Comparison of ENCODE assay signal across 21 cellular contexts in genomic region chr7:44771358-44771757, GRCh38. TPM values are rescaled to one million over a fixed set of nuclear protein-coding genes. Genes with fewer than 3 reads are reported as not detected.
DNase-seq lines count a peak whose midpoint lies in the region; ATAC-seq, FAIRE-seq and TF ChIP-seq lines count a peak whose summit lies in the region.
"Had no signal": no experiment of that assay in that cellular context is flagged by ENCODE, and none has a peak within 500 bp of the region (broad histone marks: within the 10 kb centered on the region; RNA-seq: fewer than 3 reads in every experiment).

No MANE protein-coding gene starts in this region.

- no peak overlapping the region for H2BK12ac ChIP-seq in H1 (ENCODE audit: low read depth, low read length)

- POLR2A ChIA-PET in CD4-positive, alpha-beta memory T cell (lab: Charles Lee; ENCODE audit: partially characterized antibody), result interaction anchor here (1.0 to 4.5 kb wide), 5 partner anchors 20 to 76 kb away, joined by 3 to 16 read pairs (median 5); partner anchors contain the start of gene H2AZ2
- POLR2A ChIA-PET in H1 (lab: Charles Lee; ENCODE audit: partially characterized antibody), result interaction anchor here (1.0 to 7.7 kb wide), 8 partner anchors 11 to 197 kb away, joined by 3 to 30 read pairs (median 8); partner anchors contain the start of genes DDX56, H2AZ2, PPIA and ZMIZ2

- whole genome bisulfite sequencing in H1 (ENCODE audit: extremely low coverage in 1 of 2, insufficient coverage in 1 of 2, insufficient read length in 1 of 2, insufficient replicate concordance in 2 of 2, low coverage in 1 of 2, low lambda C conversion rate in 2 of 2, missing lambda C conversion rate in 1 of 2), 2 experiments, result 48% methylated on average over 3 of the region's 3 CpGs; no CpG with 5 or more reads in 1 of the 2 experiments

- H3K4me3 Mint-ChIP-seq in CD4-positive, alpha-beta memory T cell, result peak overlapping the region in 1 of 8 donors; percentile 7
- H3K4me3 Mint-ChIP-seq in neural progenitor cell, result peak overlapping the region; percentile 43

- TF ChIP-seq CTCF in DND-41 (IDR thresholded peaks at IDR 0.05; ENCODE audit: borderline replicate concordance, extremely low read depth, low read length, poor library complexity, severe bottlenecking) (no peak), H1 (IDR thresholded peaks at IDR 0.05; ENCODE audit: control extremely low read depth in 1 of 3, insufficient read depth in 1 of 3, low read depth in 1 of 3, low read length in 3 of 3) (no peak), neural progenitor cell (IDR thresholded peaks at IDR 0.05) (no peak)

- TF ChIP-seq RAD21 in H1 (IDR thresholded peaks at IDR 0.05 in 1 of 2, conservative IDR thresholded peaks at IDR 0.05 in 1 of 2; ENCODE audit: low read depth in 2 of 2, low read length in 2 of 2), result no peak

- H3K36me3 ChIP-seq in CD4-positive, alpha-beta memory T cell (ENCODE audit: insufficient read depth, low read length), result peaks cover 11% of the 10 kb centered on the region
- peaks cover 18% of the 10 kb centered on the region for H3K36me3 ChIP-seq in DND-41 (ENCODE audit: insufficient read depth, low read length)
- H3K36me3 ChIP-seq in H1 (ENCODE audit: control insufficient read depth in 2 of 4, insufficient read depth in 4 of 4, low read length in 3 of 4), result peaks cover 6 to 16% (median 12%) of the 10 kb centered on the region in 4 experiments; a peak in 6 of 8 replicates
- H3K36me3 ChIP-seq in neural progenitor cell, result no peaks in the 10 kb centered on the region
- H3K36me3 ChIP-seq: MG63 had no signal

- no peak overlapping the region for H3K18ac ChIP-seq in H1 (ENCODE audit: extremely low read depth, low read length)

- H4K8ac ChIP-seq in H1 (ENCODE audit: extremely low read depth, insufficient read depth, low read length), result no peak overlapping the region

- H2AK5ac ChIP-seq in H1 (ENCODE audit: low read depth, low read length), result no peak overlapping the region

- H3K9me3 Mint-ChIP-seq in CD4-positive, alpha-beta memory T cell, result no peaks in the 10 kb centered on the region
- no peaks in the 10 kb centered on the region for H3K9me3 Mint-ChIP-seq in neural progenitor cell

- no peaks in the 10 kb centered on the region for H3K27me3 ChIP-seq in CD4-positive, alpha-beta memory T cell (ENCODE audit: insufficient read depth, low read length)
- H3K27me3 ChIP-seq in DND-41 (ENCODE audit: insufficient read depth, low read length, poor library complexity) (no peaks in the 10 kb centered on the region), H1 (replicated peaks in 1 of 4; ENCODE audit: control insufficient read depth in 3 of 4, extremely low read depth in 1 of 4, insufficient read depth in 3 of 4, low read length in 3 of 4) (no peaks in the 10 kb centered on the region), neural progenitor cell (no peaks in the 10 kb centered on the region)
- H3K27me3 ChIP-seq: adrenal gland, BE2C, cardiac muscle cell, MG63, SJSA1 had no signal

- H3K79me1 ChIP-seq in H1 (ENCODE audit: low read depth, low read length), result no peaks in the 10 kb centered on the region; the same call in 1 of the 2 replicates

- DNase-seq in CD4-positive, alpha-beta memory T cell, result no peak
- DNase-seq in DND-41, result no peak
- no peak for DNase-seq in H1 (ENCODE audit: low read depth in 1 of 2, low spot score in 2 of 2)
- no peak for DNase-seq in neural progenitor cell (ENCODE audit: low spot score)
- no peak for DNase-seq in activated CD4-positive, CD25-positive, alpha-beta regulatory T cell (lab: John Stamatoyannopoulos, UW)
- DNase-seq: activated CD4-positive, CD25-positive, alpha-beta regulatory T cell treated with anti-CD3 and anti-CD28 coated beads, Interleukin-2, amount 50 U/mL, for 72 hours; adrenal gland; BE2C; MG63; NCI-H1436 treated with DMSO at 0.1 percent for 48 hours; retina; T1000; tibial artery had no signal

- CTCF ChIA-PET in CD4-positive, alpha-beta memory T cell (lab: Charles Lee; ENCODE audit: partially characterized antibody), result interaction anchor here (1.0 to 1.1 kb wide), 2 partner anchors 9 to 27 kb away, joined by 3 to 5 read pairs; no protein-coding TSS in a partner anchor
- CTCF ChIA-PET in H1 (lab: Charles Lee; ENCODE audit: partially characterized antibody), result interaction anchor here (0.8 to 1.6 kb wide), 5 partner anchors 75 to 421 kb away, joined by 3 read pairs; no protein-coding TSS in a partner anchor

- no peak overlapping the region for H3K4ac ChIP-seq in H1 (replicated peaks; ENCODE audit: insufficient read length, low read depth, low read length)

- H3K27ac Mint-ChIP-seq in CD4-positive, alpha-beta memory T cell, result peak overlapping the region in 6 of 7 donors; percentile 5 to 81 (median 75)
- H3K27ac Mint-ChIP-seq in neural progenitor cell, result peak overlapping the region; percentile 62

- H3K27ac ChIP-seq in CD4-positive, alpha-beta memory T cell (ENCODE audit: low read depth, low read length), result no peak overlapping the region
- H3K27ac ChIP-seq in DND-41 (ENCODE audit: low read length) (no peak overlapping the region), H1 (ENCODE audit: low read depth, low read length) (no peak overlapping the region), neural progenitor cell (no peak overlapping the region)
- H3K27ac ChIP-seq: adrenal gland, HL-60, PC-9, SJSA1 had no signal

- peaks cover 41% of the 10 kb centered on the region for H3K4me1 ChIP-seq in CD4-positive, alpha-beta memory T cell (ENCODE audit: insufficient read depth, low read length)
- no peaks in the 10 kb centered on the region for H3K4me1 ChIP-seq in DND-41 (ENCODE audit: insufficient read depth, low read length)
- H3K4me1 ChIP-seq in H1 (replicated peaks in 1 of 4; ENCODE audit: control insufficient read depth in 3 of 4, insufficient read depth in 4 of 4, low read length in 3 of 4), result peaks cover 0 to 4% (median 0%) of the 10 kb centered on the region in 4 experiments; a peak in 1 of 7 replicates
- H3K4me1 ChIP-seq in neural progenitor cell, result peaks cover 21% of the 10 kb centered on the region

- H3K9ac ChIP-seq in DND-41 (ENCODE audit: low read depth, low read length) (no peak overlapping the region), H1 (replicated peaks in 1 of 4; ENCODE audit: extremely low read depth in 1 of 4, low read depth in 3 of 4, low read length in 3 of 4) (no peak overlapping the region), neural progenitor cell (no peak overlapping the region)

- H4K20me1 ChIP-seq in DND-41 (ENCODE audit: insufficient read depth, low read length), result peaks cover 2% of the 10 kb centered on the region; the same call in 1 of the 2 replicates
- H4K20me1 ChIP-seq in H1 (replicated peaks in 1 of 2; ENCODE audit: control insufficient read depth in 1 of 2, insufficient read depth in 2 of 2, low read length in 2 of 2), result peaks cover 0 to 5% of the 10 kb centered on the region in 2 experiments
- H4K20me1 ChIP-seq in neural progenitor cell (ENCODE audit: low read depth), result peaks cover 3% of the 10 kb centered on the region

- TF ChIP-seq EP300 in H1 (IDR thresholded peaks at IDR 0.05; ENCODE audit: borderline replicate concordance in 1 of 2, low read depth in 2 of 2, low read length in 2 of 2), result no peak

- no peak overlapping the region for H3K4me2 ChIP-seq in DND-41 (ENCODE audit: insufficient read depth, low read length)
- no peak overlapping the region for H3K4me2 ChIP-seq in H1 (ENCODE audit: insufficient read depth in 1 of 2, low read depth in 2 of 2, low read length in 2 of 2)
- no peak overlapping the region for H3K4me2 ChIP-seq in neural progenitor cell
- H3K4me2 ChIP-seq: PC-9 had no signal

- H3K36me3 Mint-ChIP-seq in CD4-positive, alpha-beta memory T cell, result peaks cover 14 to 24% of the 10 kb centered on the region in 2 donors
- peaks cover 8% of the 10 kb centered on the region for H3K36me3 Mint-ChIP-seq in neural progenitor cell

- no peak for FAIRE-seq in H1 (lab: Jason Lieb, UNC)
- FAIRE-seq: frontal cortex, GM12891 had no signal

- H3K4me3 ChIP-seq in CD4-positive, alpha-beta memory T cell (ENCODE audit: low read length in 2 of 2), result no peak overlapping the region
- H3K4me3 ChIP-seq in DND-41 (ENCODE audit: low read depth in 1 of 2, low read length in 2 of 2) (no peak overlapping the region), H1 (ENCODE audit: extremely low read depth in 1 of 4, insufficient read depth in 2 of 4, low read depth in 3 of 4, low read length in 4 of 4) (no peak overlapping the region), neural progenitor cell (no peak overlapping the region)
- H3K4me3 ChIP-seq: adrenal gland, cardiac muscle cell, MG63, PC-9, SJSA1, tibial artery had no signal

- no peak overlapping the region for H4K91ac ChIP-seq in H1 (replicated peaks; ENCODE audit: insufficient read length, low read length)

- no peaks in the 10 kb centered on the region for H3K23me2 ChIP-seq in H1 (ENCODE audit: low read depth, low read length)

- H4K5ac ChIP-seq in H1 (ENCODE audit: insufficient read length, low read depth, low read length), result no peak overlapping the region

- no peak overlapping the region for H3K14ac ChIP-seq in H1 (ENCODE audit: insufficient read length)

- TF ChIP-seq POLR2A in H1 (IDR thresholded peaks at IDR 0.05; ENCODE audit: control extremely low read depth in 1 of 2, low read depth in 2 of 2, low read length in 2 of 2) (no peak), GM18505 (IDR thresholded peaks at IDR 0.05; ENCODE audit: borderline replicate concordance, extremely low read depth, insufficient read depth, insufficient read length) (no peak)

- H3K79me2 ChIP-seq in DND-41 (ENCODE audit: insufficient read depth, low read length) (no peaks in the 10 kb centered on the region), H1 (ENCODE audit: control insufficient read depth in 1 of 2, insufficient read depth in 2 of 2, low read length in 2 of 2) (no peaks in the 10 kb centered on the region), neural progenitor cell (ENCODE audit: low read depth) (no peaks in the 10 kb centered on the region)

- H3K23ac ChIP-seq in H1 (ENCODE audit: insufficient read length), result no peak overlapping the region

- H3K9me3 ChIP-seq in CD4-positive, alpha-beta memory T cell (ENCODE audit: control insufficient read depth in 1 of 2, low read length in 2 of 2), result no peaks in the 10 kb centered on the region
- H3K9me3 ChIP-seq in DND-41 (ENCODE audit: insufficient read depth, low read length, severe bottlenecking) (no peaks in the 10 kb centered on the region), H1 (ENCODE audit: insufficient read depth in 2 of 2, low read depth in 1 of 2, low read length in 1 of 2) (no peaks in the 10 kb centered on the region; a peak in 1 of 4 replicates), neural progenitor cell (ENCODE audit: low read depth) (no peaks in the 10 kb centered on the region)
- H3K9me3 ChIP-seq: adrenal gland, BE2C, MG63, SJSA1, tibial artery had no signal

- H3F3A ChIP-seq in neural progenitor cell (ENCODE audit: low read depth), result peaks cover 15% of the 10 kb centered on the region

- no peak overlapping the region for H2BK20ac ChIP-seq in H1 (ENCODE audit: low read length)

- no peak overlapping the region for H2AFZ ChIP-seq in DND-41 (ENCODE audit: low read depth, low read length)
- H2AFZ ChIP-seq in H1 (ENCODE audit: low read length), result no peak overlapping the region
- H2AFZ ChIP-seq in neural progenitor cell (replicated peaks), result no peak overlapping the region
- H2AFZ ChIP-seq: PC-9 had no signal

- intact Hi-C loops in CD4-positive, alpha-beta memory T cell (cut with micrococcal nuclease), result no loop called here

- peaks cover 17 to 50% (median 38%) of the 10 kb centered on the region in 4 donors for H3K4me1 Mint-ChIP-seq in CD4-positive, alpha-beta memory T cell
- H3K4me1 Mint-ChIP-seq in neural progenitor cell, result peaks cover 20% of the 10 kb centered on the region

- H2BK15ac ChIP-seq in H1 (ENCODE audit: low read length), result no peak overlapping the region

- no peak overlapping the region for H2BK5ac ChIP-seq in H1 (ENCODE audit: low read depth, low read length)

- H2BK120ac ChIP-seq in H1 (replicated peaks; ENCODE audit: low read depth, low read length), result no peak overlapping the region

- peak; percentile 28; the same call in 1 of the 3 replicates for ATAC-seq in DND-41 (ENCODE audit: insufficient read depth, low read depth)
- ATAC-seq in GM18505 (IDR thresholded peaks at IDR 0.05; ENCODE audit: unreplicated experiment), result no peak
- no peak for ATAC-seq in HG03457 (IDR thresholded peaks at IDR 0.05; ENCODE audit: unreplicated experiment)

- no peaks in the 10 kb centered on the region for H3K27me3 Mint-ChIP-seq in CD4-positive, alpha-beta memory T cell
- H3K27me3 Mint-ChIP-seq in neural progenitor cell (ENCODE audit: insufficient read depth, low read depth), result peaks cover 7% of the 10 kb centered on the region

- no peak overlapping the region for H3K56ac ChIP-seq in H1 (replicated peaks; ENCODE audit: insufficient read length, low read depth, low read length)

RNA-seq across cellular contexts. Expression of gene ZMIZ2, which starts 22.7 kb away (rescaled TPM):
- total RNA-seq in CD4-positive, alpha-beta memory T cell, result 100 to 1,000 TPM; 169 to 170 TPM
- 10 to 100 TPM in 1 of 2 donors, 1 to 10 TPM in 1; 1.1 to 12.1 TPM for polyA plus RNA-seq in CD4-positive, alpha-beta memory T cell
- 66.4 and 72.2 TPM in 2 replicates for total RNA-seq in H1 (2021; fragmentation: NEBNext Ultra II Directional; extraction: Animal tissue kit (Norgen Biotek cat#: 25700))
- 24.4 and 41.4 TPM in 2 replicates for polyA plus RNA-seq in H1 (2011; rRNA removed)
- 18.6 TPM for polyA plus RNA-seq in H1 (2011; cell fraction: cytosol; rRNA removed)
- polyA plus RNA-seq in H1 (2011; cell fraction: nucleus; rRNA removed), result 219 TPM
- polyA plus RNA-seq in H1 (2012, experiment 1 of 2), result 62.1 to 76.2 TPM (median 70.8 TPM) in 4 replicates
- polyA plus RNA-seq in H1 (2012, experiment 2 of 2), result 43.3 TPM
- polyA plus RNA-seq in H1 (2013, experiment 1 of 2), result 46.2 TPM
- polyA plus RNA-seq in H1 (2013, experiment 2 of 2), result 40.9 TPM
- polyA minus RNA-seq in H1 (2011; rRNA and poly(A)+ RNA removed), result 23.8 and 29.9 TPM in 2 replicates
- 23.3 TPM for polyA minus RNA-seq in H1 (2011; cell fraction: cytosol; rRNA and poly(A)+ RNA removed)
- polyA minus RNA-seq in H1 (2011; cell fraction: nucleus; rRNA and poly(A)+ RNA removed), result 65.8 TPM
- total RNA-seq in neural progenitor cell (ENCODE audit: low replicate concordance), result 7.6 and 19.5 TPM in 2 replicates

RNA-seq across cellular contexts. Expression of gene PPIA, which starts 25.1 kb away (rescaled TPM):
- total RNA-seq in CD4-positive, alpha-beta memory T cell, result 100 to 1,000 TPM; 677 to 707 TPM
- polyA plus RNA-seq in CD4-positive, alpha-beta memory T cell, result 1,000 to 10,000 TPM; 2,815 to 3,590 TPM
- total RNA-seq in H1 (2021; fragmentation: NEBNext Ultra II Directional; extraction: Animal tissue kit (Norgen Biotek cat#: 25700)), result 2,865 and 2,888 TPM in 2 replicates
- 3,630 and 5,394 TPM in 2 replicates for polyA plus RNA-seq in H1 (2011; rRNA removed)
- 5,080 TPM for polyA plus RNA-seq in H1 (2011; cell fraction: cytosol; rRNA removed)
- 1,333 TPM for polyA plus RNA-seq in H1 (2011; cell fraction: nucleus; rRNA removed)
- polyA plus RNA-seq in H1 (2012, experiment 1 of 2), result 3,702 to 4,681 TPM (median 4,309 TPM) in 4 replicates
- polyA plus RNA-seq in H1 (2012, experiment 2 of 2), result 1,128 TPM
- 2,125 TPM for polyA plus RNA-seq in H1 (2013, experiment 1 of 2)
- 2,348 TPM for polyA plus RNA-seq in H1 (2013, experiment 2 of 2)
- polyA minus RNA-seq in H1 (2011; rRNA and poly(A)+ RNA removed), result 1,743 and 1,763 TPM in 2 replicates
- 794 TPM for polyA minus RNA-seq in H1 (2011; cell fraction: cytosol; rRNA and poly(A)+ RNA removed)
- polyA minus RNA-seq in H1 (2011; cell fraction: nucleus; rRNA and poly(A)+ RNA removed), result 548 TPM
- 2,768 and 2,932 TPM in 2 replicates for total RNA-seq in neural progenitor cell (ENCODE audit: low replicate concordance)
